In genomic region chr14:92655372-92655771, GRCh38 we compare ENCODE assay signal across 2 cellular contexts.
TF ChIP-seq lines count a peak whose summit lies in the region.

No MANE protein-coding gene starts in this region.

TF ChIP-seq in IMR-90, 13 proteins besides CTCF, POLR2A, EP300 and RAD21:
- no peak for TF ChIP-seq MXI1 (IDR thresholded peaks at IDR 0.05; ENCODE audit: borderline replicate concordance, low read depth, low read length)
- TF ChIP-seq RFX5 (IDR thresholded peaks at IDR 0.05; ENCODE audit: low read depth, low read length) = no peak
- TF ChIP-seq RCOR1 (IDR thresholded peaks at IDR 0.05; ENCODE audit: insufficient replicate concordance, low read length) = no peak
- TF ChIP-seq ELK1 (IDR thresholded peaks at IDR 0.05; ENCODE audit: borderline replicate concordance, low read depth, low read length) = no peak
- no peak for TF ChIP-seq BHLHE40 (IDR thresholded peaks at IDR 0.05; ENCODE audit: low read depth, low read length)
- TF ChIP-seq FOS (IDR thresholded peaks at IDR 0.05; ENCODE audit: low read depth, low read length) = no peak

TF ChIP-seq in H1, 55 proteins besides CTCF, POLR2A, EP300 and RAD21:
- no peak for TF ChIP-seq SUZ12 (IDR thresholded peaks at IDR 0.05; ENCODE audit: low read length)
- no peak for TF ChIP-seq BCL11A (IDR thresholded peaks at IDR 0.05; ENCODE audit: low read depth in 2 of 2, low read length in 2 of 2)
- TF ChIP-seq SIN3A (conservative IDR thresholded peaks at IDR 0.05 in 1 of 2, IDR thresholded peaks at IDR 0.05 in 1 of 2; ENCODE audit: low read depth in 1 of 2, low read length in 2 of 2) = no peak
- no peak for TF ChIP-seq CEBPB (IDR thresholded peaks at IDR 0.05; ENCODE audit: low read depth, low read length)
- no peak for TF ChIP-seq SIX5 (IDR thresholded peaks at IDR 0.05; ENCODE audit: low read depth, low read length)
- no peak for TF ChIP-seq EZH2 (IDR thresholded peaks at IDR 0.05; ENCODE audit: low read depth, low read length, severe bottlenecking)
- TF ChIP-seq SIRT6 (IDR thresholded peaks at IDR 0.05; ENCODE audit: low read length) = no peak
- no peak for TF ChIP-seq CHD2 (IDR thresholded peaks at IDR 0.05; ENCODE audit: low read length)
- TF ChIP-seq RXRA (IDR thresholded peaks at IDR 0.05; ENCODE audit: insufficient read depth, low read depth, low read length) = no peak
- TF ChIP-seq RFX5 (IDR thresholded peaks at IDR 0.05; ENCODE audit: borderline replicate concordance, low read depth, low read length) = no peak
- no peak for TF ChIP-seq GABPA (IDR thresholded peaks at IDR 0.05; ENCODE audit: borderline replicate concordance, insufficient read depth, low read length)
- TF ChIP-seq TEAD4 (IDR thresholded peaks at IDR 0.05; ENCODE audit: low read depth, low read length) = no peak
- no peak for TF ChIP-seq ATF3 (IDR thresholded peaks at IDR 0.05; ENCODE audit: insufficient read depth, low read depth, low read length)
- no peak for TF ChIP-seq POU5F1 (IDR thresholded peaks at IDR 0.05; ENCODE audit: low read depth, low read length)
- TF ChIP-seq ASH2L (IDR thresholded peaks at IDR 0.05; ENCODE audit: low read length) = no peak
